38 cellular contexts compared by ENCODE assay signal in genomic region chrX:116975517-116975916, GRCh38.
"Had no signal": no experiment of that assay in that cellular context is flagged by ENCODE, and none has a peak within 500 bp of the region (broad histone marks: within the 10 kb centered on the region; RNA-seq: fewer than 3 reads in every experiment).

No MANE protein-coding gene starts in this region.

- H3K9me3 ChIP-seq: adrenal gland, ascending aorta, body of pancreas had no signal

- H3K27ac Mint-ChIP-seq: activated naive CD4-positive, alpha-beta T cell treated with anti-CD3 and anti-CD28 coated beads for 36 hours; activated naive CD4-positive, alpha-beta T cell treated with anti-CD3 and anti-CD28 coated beads, Interleukin-2, amount 10 ng/mL, durations not matched to agents 7 days and 5 days; activated naive CD4-positive, alpha-beta T cell treated with anti-CD3 and anti-CD28 coated beads, Interleukin-2, amount 50 U/mL, for 24 hours; activated naive CD4-positive, alpha-beta T cell treated with anti-CD3 and anti-CD28 coated beads, Interleukin-2, amount 50 U/mL, for 72 hours; activated naive CD8-positive, alpha-beta T cell; activated naive CD8-positive, alpha-beta T cell treated with anti-CD3 and anti-CD28 coated beads for 36 hours; activated naive CD8-positive, alpha-beta T cell treated with anti-CD3 and anti-CD28 coated beads, Interleukin-2, amount 10 ng/mL, durations not matched to agents 7 days and 5 days; activated naive CD8-positive, alpha-beta T cell treated with anti-CD3 and anti-CD28 coated beads, Interleukin-2, amount 50 U/mL, for 24 hours; activated T-cell treated with anti-CD3 and anti-CD28 coated beads, Interleukin-2, amount 50 U/mL, for 24 hours; activated T-cell treated with anti-CD3 and anti-CD28 coated beads, Interleukin-2, amount 50 U/mL, for 72 hours; activated T-helper 1 cell treated with anti-CD3 and anti-CD28 coated beads, Interleukin-12 subunit alpha, Interleukin-12 subunit beta, Interleukin-2, Interleukin-4 antibody, amounts not matched to agents 30 ng/mL and 10 ng/mL and 1 ng/mL, durations not matched to agents 14 hours and 24 hours and 36 hours; activated T-helper 17 cell treated with anti-CD3 and anti-CD28 coated beads, Interleukin-2, amount 50 U/mL, for 72 hours; activated T-helper 2 cell treated with anti-CD3 and anti-CD28 coated beads, Interferon-gamma antibody, Interleukin-2, Interleukin-4, amounts not matched to agents 10 μg/mL and 5 μg/mL and 100 μg/mL, durations not matched to agents 14 hours and 24 hours and 36 hours; brain had no signal

- H3K9me3 Mint-ChIP-seq: activated naive CD4-positive, alpha-beta T cell treated with anti-CD3 and anti-CD28 coated beads, Interleukin-2, amount 10 ng/mL, durations not matched to agents 7 days and 5 days; activated naive CD8-positive, alpha-beta T cell treated with anti-CD3 and anti-CD28 coated beads, Interleukin-2, amount 10 ng/mL, durations not matched to agents 7 days and 5 days had no signal

- H3K27ac ChIP-seq: adrenal gland, ascending aorta, body of pancreas, brain microvascular endothelial cell, breast epithelium, cardiac muscle cell had no signal

- DNase-seq: activated effector memory CD4-positive, alpha-beta T cell treated with anti-CD3 and anti-CD28 coated beads, Interleukin-2, amount 50 U/mL, for 16 hours; activated effector memory CD4-positive, alpha-beta T cell treated with Interleukin-2 at 50 U/mL for 16 hours; activated gamma-delta T cell; activated gamma-delta T cell treated with Interleukin-2 at 50 U/mL for 16 hours; activated naive CD4-positive, alpha-beta T cell; activated naive CD4-positive, alpha-beta T cell treated with anti-CD3 and anti-CD28 coated beads for 36 hours; activated naive CD4-positive, alpha-beta T cell treated with anti-CD3 and anti-CD28 coated beads, Interleukin-2, amount 10 ng/mL, durations not matched to agents 7 days and 5 days; activated naive CD4-positive, alpha-beta T cell treated with Interleukin-2 at 50 U/mL for 16 hours; activated naive CD8-positive, alpha-beta T cell treated with anti-CD3 and anti-CD28 coated beads for 36 hours; activated naive CD8-positive, alpha-beta T cell treated with anti-CD3 and anti-CD28 coated beads, Interleukin-2, amount 10 ng/mL, durations not matched to agents 7 days and 5 days; activated naive CD8-positive, alpha-beta T cell treated with anti-CD3 and anti-CD28 coated beads, Interleukin-2, amount 50 U/mL, for 24 hours; activated T-cell treated with anti-CD3 and anti-CD28 coated beads for 4 hours; activated T-cell treated with anti-CD3 and anti-CD28 coated beads, Interleukin-2, amount 50 U/mL, for 1 hour; activated T-cell treated with anti-CD3 and anti-CD28 coated beads, Interleukin-2, amount 50 U/mL, for 24 hours; activated T-cell treated with anti-CD3 and anti-CD28 coated beads, Interleukin-2, amount 50 U/mL, for 4 hours; activated T-cell treated with anti-CD3 and anti-CD28 coated beads, Interleukin-2, amount 50 U/mL, for 48 hours; activated T-cell treated with anti-CD3 and anti-CD28 coated beads, Interleukin-2, amount 50 U/mL, for 72 hours; adrenal gland; amniotic stem cell; amygdala; anterior cingulate cortex; aorta; body of pancreas; brain microvascular endothelial cell; caudate nucleus; central memory CD4-positive, alpha-beta T cell; cerebellar nuclear complex had no signal

- H3K36me3 ChIP-seq: adrenal gland, ascending aorta, brain microvascular endothelial cell, breast epithelium, cardiac muscle cell had no signal

- H3K27me3 Mint-ChIP-seq: activated naive CD4-positive, alpha-beta T cell treated with anti-CD3 and anti-CD28 coated beads, Interleukin-2, amount 10 ng/mL, durations not matched to agents 7 days and 5 days; activated naive CD4-positive, alpha-beta T cell treated with anti-CD3 and anti-CD28 coated beads, Interleukin-2, amount 50 U/mL, for 24 hours; activated naive CD8-positive, alpha-beta T cell; activated naive CD8-positive, alpha-beta T cell treated with anti-CD3 and anti-CD28 coated beads for 36 hours; activated naive CD8-positive, alpha-beta T cell treated with anti-CD3 and anti-CD28 coated beads, Interleukin-2, amount 10 ng/mL, durations not matched to agents 7 days and 5 days; activated naive CD8-positive, alpha-beta T cell treated with anti-CD3 and anti-CD28 coated beads, Interleukin-2, amount 50 U/mL, for 24 hours; activated T-helper 17 cell treated with anti-CD3 and anti-CD28 coated beads, Interleukin-2, amount 50 U/mL, for 72 hours; brain; central memory CD8-positive, alpha-beta T cell had no signal

- H3K36me3 Mint-ChIP-seq: activated naive CD4-positive, alpha-beta T cell treated with anti-CD3 and anti-CD28 coated beads, Interleukin-2, amount 10 ng/mL, durations not matched to agents 7 days and 5 days; activated naive CD4-positive, alpha-beta T cell treated with anti-CD3 and anti-CD28 coated beads, Interleukin-2, amount 50 U/mL, for 24 hours; activated naive CD4-positive, alpha-beta T cell treated with anti-CD3 and anti-CD28 coated beads, Interleukin-2, amount 50 U/mL, for 72 hours; activated naive CD8-positive, alpha-beta T cell; activated naive CD8-positive, alpha-beta T cell treated with anti-CD3 and anti-CD28 coated beads for 36 hours; activated naive CD8-positive, alpha-beta T cell treated with anti-CD3 and anti-CD28 coated beads, Interleukin-2, amount 10 ng/mL, durations not matched to agents 7 days and 5 days; brain had no signal

- ATAC-seq: activated naive CD4-positive, alpha-beta T cell treated with anti-CD3 and anti-CD28 coated beads, Interleukin-2, amount 50 U/mL, for 72 hours; activated naive CD8-positive, alpha-beta T cell treated with anti-CD3 and anti-CD28 coated beads, Interleukin-2, amount 50 U/mL, for 24 hours; activated T-cell treated with anti-CD3 and anti-CD28 coated beads, Interleukin-2, amount 50 U/mL, for 4 hours; activated T-cell treated with anti-CD3 and anti-CD28 coated beads, Interleukin-2, amount 50 U/mL, for 72 hours; activated T-helper 17 cell treated with anti-CD3 and anti-CD28 coated beads, Interleukin-2, amount 50 U/mL, for 72 hours; body of pancreas had no signal

- H3K4me3 Mint-ChIP-seq: activated naive CD4-positive, alpha-beta T cell treated with anti-CD3 and anti-CD28 coated beads for 36 hours; activated naive CD4-positive, alpha-beta T cell treated with anti-CD3 and anti-CD28 coated beads, Interleukin-2, amount 10 ng/mL, durations not matched to agents 7 days and 5 days; activated naive CD4-positive, alpha-beta T cell treated with anti-CD3 and anti-CD28 coated beads, Interleukin-2, amount 50 U/mL, for 24 hours; activated naive CD8-positive, alpha-beta T cell; activated naive CD8-positive, alpha-beta T cell treated with anti-CD3 and anti-CD28 coated beads for 36 hours; activated naive CD8-positive, alpha-beta T cell treated with anti-CD3 and anti-CD28 coated beads, Interleukin-2, amount 10 ng/mL, durations not matched to agents 7 days and 5 days; activated naive CD8-positive, alpha-beta T cell treated with anti-CD3 and anti-CD28 coated beads, Interleukin-2, amount 50 U/mL, for 24 hours; activated T-cell treated with anti-CD3 and anti-CD28 coated beads, Interleukin-2, amount 50 U/mL, for 24 hours; activated T-cell treated with anti-CD3 and anti-CD28 coated beads, Interleukin-2, amount 50 U/mL, for 4 hours; activated T-cell treated with anti-CD3 and anti-CD28 coated beads, Interleukin-2, amount 50 U/mL, for 72 hours; activated T-helper 1 cell treated with anti-CD3 and anti-CD28 coated beads, Interleukin-12 subunit alpha, Interleukin-12 subunit beta, Interleukin-2, Interleukin-4 antibody, amounts not matched to agents 30 ng/mL and 10 ng/mL and 1 ng/mL, durations not matched to agents 14 hours and 24 hours and 36 hours; activated T-helper 17 cell treated with anti-CD3 and anti-CD28 coated beads, Interleukin-2, amount 50 U/mL, for 72 hours; brain; central memory CD8-positive, alpha-beta T cell had no signal

- H3K4me1 ChIP-seq: adrenal gland, ascending aorta, body of pancreas, breast epithelium had no signal

- H3K4me1 Mint-ChIP-seq: activated naive CD4-positive, alpha-beta T cell treated with anti-CD3 and anti-CD28 coated beads, Interleukin-2, amount 10 ng/mL, durations not matched to agents 7 days and 5 days; activated naive CD4-positive, alpha-beta T cell treated with anti-CD3 and anti-CD28 coated beads, Interleukin-2, amount 50 U/mL, for 24 hours; activated naive CD8-positive, alpha-beta T cell treated with anti-CD3 and anti-CD28 coated beads for 36 hours; activated naive CD8-positive, alpha-beta T cell treated with anti-CD3 and anti-CD28 coated beads, Interleukin-2, amount 10 ng/mL, durations not matched to agents 7 days and 5 days; activated naive CD8-positive, alpha-beta T cell treated with anti-CD3 and anti-CD28 coated beads, Interleukin-2, amount 50 U/mL, for 24 hours; activated T-helper 17 cell treated with anti-CD3 and anti-CD28 coated beads, Interleukin-2, amount 50 U/mL, for 72 hours; brain; central memory CD8-positive, alpha-beta T cell had no signal

- H3K27me3 ChIP-seq: adrenal gland, ascending aorta, body of pancreas, brain microvascular endothelial cell, breast epithelium, cardiac muscle cell had no signal

- H3K4me3 ChIP-seq: adrenal gland, ascending aorta, body of pancreas, breast epithelium, cardiac muscle cell had no signal
